21 cellular contexts compared by ENCODE assay signal in genomic region chr3:66812126-66812525, GRCh38.
DNase-seq lines count a peak whose midpoint lies in the region; ATAC-seq and TF ChIP-seq lines count a peak whose summit lies in the region.
"Had no signal": no experiment of that assay in that cellular context is flagged by ENCODE, and none has a peak within 500 bp of the region (broad histone marks: within the 10 kb centered on the region; RNA-seq: fewer than 3 reads in every experiment).

No MANE protein-coding gene starts in this region.

- DNase-seq in AG10803 (ENCODE audit: low read depth) (peak; percentile 49), brain microvascular endothelial cell (peak; percentile 17), foreskin fibroblast (peak; percentile 78 to 84), activated T-cell treated with anti-CD3 and anti-CD28 coated beads for 4 hours (no peak), activated gamma-delta T cell (lab: John Stamatoyannopoulos, UW) (no peak)
- DNase-seq: activated CD8-positive, alpha-beta memory T cell treated with anti-CD3 and anti-CD28 coated beads, Interleukin-2, amount 10 ng/mL, durations not matched to agents 7 days and 5 days; CD4-positive, alpha-beta T cell; DND-41; dorsolateral prefrontal cortex; gastrocnemius medialis; left lung; NCI-H1048; NCI-H2081 treated with DMSO at 0.1 percent for 48 hours; NCI-H526; pancreas; stimulated activated CD4-positive, alpha-beta T cell treated with anti-CD3 and anti-CD28 coated beads, Interleukin-4, amount 100 ng/mL, for 1 hour; substantia nigra had no signal

- TF ChIP-seq CTCF in AG10803 (conservative IDR thresholded peaks at IDR 0.05; ENCODE audit: low read length) (no peak), brain microvascular endothelial cell (IDR thresholded peaks at IDR 0.05; ENCODE audit: low read depth, low read length, missing control alignments) (no peak), foreskin fibroblast (IDR thresholded peaks at IDR 0.05; ENCODE audit: low read depth, low read length) (no peak)

- TF ChIP-seq EP300 in Ishikawa (IDR thresholded peaks at IDR 0.05; ENCODE audit: borderline replicate concordance) = no peak

- H3K36me3 ChIP-seq in brain microvascular endothelial cell (replicated peaks) = no peaks in the 10 kb centered on the region
- H3K36me3 ChIP-seq: gastrocnemius medialis, left lung, pancreas, SJSA1 had no signal

- ATAC-seq in HG02571 (IDR thresholded peaks at IDR 0.05; ENCODE audit: unreplicated experiment) = no peak
- ATAC-seq in GM21528 (IDR thresholded peaks at IDR 0.05; ENCODE audit: low FRiP score, unreplicated experiment) = no peak
- ATAC-seq: activated CD8-positive, alpha-beta memory T cell treated with anti-CD3 and anti-CD28 coated beads, Interleukin-2, amount 10 ng/mL, durations not matched to agents 7 days and 5 days; gastrocnemius medialis; left lung; pancreas had no signal

- no peak for TF ChIP-seq RAD21 in Ishikawa (IDR thresholded peaks at IDR 0.05; ENCODE audit: low read depth)

- no peaks in the 10 kb centered on the region for H3K27me3 ChIP-seq in brain microvascular endothelial cell (replicated peaks)
- H3K27me3 ChIP-seq: dorsolateral prefrontal cortex, gastrocnemius medialis, left lung, pancreas, SJSA1 had no signal

- in situ Hi-C loops in brain microvascular endothelial cell (cut with HindIII; ENCODE audit: low pct_ligation_motif_present, low sequenced_read_pairs) = loop anchor here (25.0 kb wide), 1 partner anchor 550 kb away; no protein-coding TSS in a partner anchor

- H3K4me3 ChIP-seq in AG10803 (ENCODE audit: low read length) (no peak overlapping the region), brain microvascular endothelial cell (ENCODE audit: low read depth, low read length) (no peak overlapping the region), foreskin fibroblast (ENCODE audit: low read depth in 1 of 2, low read length in 2 of 2) (no peak overlapping the region)
- H3K4me3 ChIP-seq: dorsolateral prefrontal cortex, gastrocnemius medialis, left lung, pancreas, SJSA1 had no signal

- H3K27ac ChIP-seq in brain microvascular endothelial cell = no peak overlapping the region
- H3K27ac ChIP-seq: dorsolateral prefrontal cortex, gastrocnemius medialis, left lung, pancreas, SJSA1 had no signal

TF ChIP-seq in Ishikawa, 13 proteins besides CTCF, POLR2A, EP300 and RAD21:
- TF ChIP-seq USF1 (IDR thresholded peaks at IDR 0.05) (no peak), NFIC (IDR thresholded peaks at IDR 0.05) (peak; percentile 54)

Comparison
In these comparisons a context has a peak if more than half of its experiments do, and no peak if none do; other contexts are left out.
1. DNase-seq: peak in AG10803 (single experiment), brain microvascular endothelial cell (single experiment) and foreskin fibroblast (2 of 2); none in activated T-cell treated with anti-CD3 and anti-CD28 coated beads for 4 hours (single experiment) and activated gamma-delta T cell (single experiment).